9 cellular contexts compared by ENCODE assay signal in genomic region chr12:120670237-120670636, GRCh38. TPM values are rescaled to one million over a fixed set of nuclear protein-coding genes. Genes with fewer than 3 reads are reported as not detected.
DNase-seq lines count a peak whose midpoint lies in the region; ATAC-seq and TF ChIP-seq lines count a peak whose summit lies in the region.
"Not testable (repeated sequence)": the region's sequence is repeated elsewhere in the genome, so short reads cannot be mapped to it uniquely, and the experiment has no call there.
"Had no signal": no experiment of that assay in that cellular context is flagged by ENCODE, and none has a peak within 500 bp of the region (broad histone marks: within the 10 kb centered on the region; RNA-seq: fewer than 3 reads in every experiment).

No MANE protein-coding gene starts in this region.

- H3K9ac ChIP-seq in Karpas-422 (ENCODE audit: low read length) = peak overlapping the region; percentile 58
- peak overlapping the region; percentile 63 for H3K9ac ChIP-seq in SU-DHL-6 (ENCODE audit: low read length)

- WGBS in spleen, 5 donors = 92 to 98% (median 93%) methylated on average over 6 of the region's 6 CpGs

- H3K9me2 ChIP-seq in Karpas-422 (replicated peaks; ENCODE audit: insufficient read depth, low read length); SU-DHL-6 (replicated peaks; ENCODE audit: insufficient read depth, low read length): not testable (repeated sequence)

- not testable (repeated sequence) for H4K20me1 ChIP-seq in Karpas-422 (ENCODE audit: insufficient read depth, low read depth, low read length); SU-DHL-6 (ENCODE audit: low read depth, low read length)

- not testable (repeated sequence) for TF ChIP-seq POLR2A in spleen (IDR thresholded peaks at IDR 0.05)

- H3F3A ChIP-seq in SU-DHL-6 (ENCODE audit: insufficient read depth) = peaks cover 32% of the 10 kb centered on the region

- H3K27me3 ChIP-seq in Karpas-422 (ENCODE audit: low read length); SU-DHL-6 (ENCODE audit: low read length); spleen (replicated peaks in 1 of 7): not testable (repeated sequence)

- H3K27ac Mint-ChIP-seq in chondrocyte (ENCODE audit: unreplicated experiment) = not testable (repeated sequence)

- H2AFZ ChIP-seq in Karpas-422 (ENCODE audit: low read length) = not testable (repeated sequence)
- peak overlapping the region; percentile 88 for H2AFZ ChIP-seq in SU-DHL-6 (ENCODE audit: low read depth, low read length, severe bottlenecking)

- not testable (repeated sequence) for H3K4me3 ChIP-seq in GM12865 (ENCODE audit: low read depth, low read length); Karpas-422 (ENCODE audit: low read length); spleen
- peak overlapping the region; percentile 37 for H3K4me3 ChIP-seq in SU-DHL-6 (ENCODE audit: insufficient read depth, low read length, poor library complexity, severe bottlenecking)

- not testable (repeated sequence) for H3K36me3 ChIP-seq in Karpas-422 (ENCODE audit: insufficient read depth, low read length); SU-DHL-6 (ENCODE audit: low read length); spleen

- not testable (repeated sequence) for H3K79me2 ChIP-seq in Karpas-422 (ENCODE audit: low read length); SU-DHL-6 (ENCODE audit: insufficient read depth, low read length)

- TF ChIP-seq CTCF in GM12865 (IDR thresholded peaks at IDR 0.05; ENCODE audit: insufficient read depth, low read depth, low read length, missing control alignments); SU-DHL-6 (IDR thresholded peaks at IDR 0.05; ENCODE audit: insufficient read depth, low read length, poor library complexity, severe bottlenecking); chondrocyte (IDR thresholded peaks at IDR 0.05); spleen (IDR thresholded peaks at IDR 0.05 in 8 of 11, conservative IDR thresholded peaks at IDR 0.05 in 3 of 11): not testable (repeated sequence)

- peak; percentile 49 for DNase-seq in GM12865 (ENCODE audit: low read depth)
- DNase-seq in Karpas-422, left colon: not testable (repeated sequence)
- DNase-seq in chondrocyte (ENCODE audit: low spot score) = peak; percentile 11
- DNase-seq in spleen = peak; percentile 13

- H3K4me1 ChIP-seq in Karpas-422 (ENCODE audit: low read length) = peaks cover 41% of the 10 kb centered on the region
- peaks cover 8 to 63% (median 26%) of the 10 kb centered on the region in 6 donors for H3K4me1 ChIP-seq in spleen

- peak overlapping the region; percentile 68 for H3K4me2 ChIP-seq in Karpas-422 (ENCODE audit: low read depth, low read length, poor library complexity, severe bottlenecking)
- peak overlapping the region; percentile 84 for H3K4me2 ChIP-seq in SU-DHL-6 (ENCODE audit: low read depth, low read length, poor library complexity, severe bottlenecking)

- H3K27me3 Mint-ChIP-seq in chondrocyte (ENCODE audit: low read depth) = not testable (repeated sequence)

- intact Hi-C loops in left colon (cut with DNase I, micrococcal nuclease); spleen (cut with DNase I; ENCODE audit: low total_unique reads): not testable (repeated sequence)

- not testable (repeated sequence) for H3K4me3 Mint-ChIP-seq in chondrocyte (ENCODE audit: unreplicated experiment)

- peak; percentile 67 for ATAC-seq in left colon

- H3K27ac ChIP-seq in Karpas-422 (ENCODE audit: low read length) (peak overlapping the region; percentile 75; the same call in 1 of the 2 replicates), SU-DHL-6 (ENCODE audit: low read depth, low read length) (peak overlapping the region; percentile 98)
- not testable (repeated sequence) for H3K27ac ChIP-seq in spleen

- H3K9me3 Mint-ChIP-seq in chondrocyte (ENCODE audit: low read depth) = not testable (repeated sequence)

- not testable (repeated sequence) for H3K9me3 ChIP-seq in Karpas-422 (ENCODE audit: low read length); SU-DHL-6 (ENCODE audit: insufficient read depth, low read length); spleen

- H3K4me1 Mint-ChIP-seq in chondrocyte (ENCODE audit: low read depth) = not testable (repeated sequence)

- not testable (repeated sequence) for H3K36me3 Mint-ChIP-seq in chondrocyte (ENCODE audit: low read depth)

RNA-seq across cellular contexts. Expression of gene MLEC, which starts 16.7 kb away (rescaled TPM):
- 80.8 and 88.3 TPM in 2 replicates for total RNA-seq in Karpas-422 (2014; rRNA removed; shearing (Covaris generic); ENCODE audit: low replicate concordance)
- total RNA-seq in chondrocyte (143 to 204 TPM (median 144 TPM) in 3 replicates), left colon (100 to 1,000 TPM; 271 to 278 TPM), spleen (100 to 1,000 TPM in 1 of 7 donors, 10 to 100 TPM in 6; 60.1 to 117 (median 78.5) TPM)
- polyA plus RNA-seq in spleen = 10 to 100 TPM in 2 of 3 donors, 1 to 10 TPM in 1; 7.7 to 22.6 (median 10.9) TPM

RNA-seq across cellular contexts. Expression of gene CABP1, which starts 29.8 kb away (rescaled TPM):
- total RNA-seq in Karpas-422 (2014; rRNA removed; shearing (Covaris generic); ENCODE audit: low replicate concordance) = not detected in 2 replicates
- not detected in 3 replicates for total RNA-seq in chondrocyte
- total RNA-seq in left colon = 1 to 10 TPM; 1.2 to 2.5 TPM
- 1 to 10 TPM in 1 of 7 donors, under 1 TPM in 5, not detected in 1; 0.27 to 1.2 (median 0.60) TPM for total RNA-seq in spleen
- 1 to 10 TPM in 1 of 3 donors, under 1 TPM in 2; 0.49 to 2.8 (median 0.57) TPM for polyA plus RNA-seq in spleen
- total RNA-seq: CD4-positive, CD25-positive, alpha-beta regulatory T cell; HepG2 had no signal
- polyA plus RNA-seq: BJ; CD4-positive, CD25-positive, alpha-beta regulatory T cell; HepG2 had no signal

RNA-seq across cellular contexts. Expression of gene UNC119B, which starts 40.0 kb away (rescaled TPM):
- 19.7 and 28.8 TPM in 2 replicates for total RNA-seq in Karpas-422 (2014; rRNA removed; shearing (Covaris generic); ENCODE audit: low replicate concordance)
- total RNA-seq in chondrocyte (21.9 to 22.7 TPM (median 22.3 TPM) in 3 replicates), left colon (10 to 100 TPM; 15.1 to 27.5 TPM), spleen (10 to 100 TPM; 13.0 to 32.2 (median 29.8) TPM)
- 10 to 100 TPM in 1 of 3 donors, 1 to 10 TPM in 2; 5.5 to 17.3 (median 8.1) TPM for polyA plus RNA-seq in spleen

RNA-seq across cellular contexts. Expression of gene ACADS, which starts 55.4 kb away (rescaled TPM):
- total RNA-seq in Karpas-422 (2014; rRNA removed; shearing (Covaris generic); ENCODE audit: low replicate concordance) = 5.2 and 7.3 TPM in 2 replicates
- total RNA-seq in chondrocyte (6.8 to 7.2 TPM (median 7.0 TPM) in 3 replicates), left colon (100 to 1,000 TPM; 183 to 209 TPM), spleen (10 to 100 TPM; 21.4 to 55.1 (median 35.1) TPM)
- polyA plus RNA-seq in spleen = 10 to 100 TPM; 21.2 to 66.4 (median 40.1) TPM
